In the genomic region with DNA sequence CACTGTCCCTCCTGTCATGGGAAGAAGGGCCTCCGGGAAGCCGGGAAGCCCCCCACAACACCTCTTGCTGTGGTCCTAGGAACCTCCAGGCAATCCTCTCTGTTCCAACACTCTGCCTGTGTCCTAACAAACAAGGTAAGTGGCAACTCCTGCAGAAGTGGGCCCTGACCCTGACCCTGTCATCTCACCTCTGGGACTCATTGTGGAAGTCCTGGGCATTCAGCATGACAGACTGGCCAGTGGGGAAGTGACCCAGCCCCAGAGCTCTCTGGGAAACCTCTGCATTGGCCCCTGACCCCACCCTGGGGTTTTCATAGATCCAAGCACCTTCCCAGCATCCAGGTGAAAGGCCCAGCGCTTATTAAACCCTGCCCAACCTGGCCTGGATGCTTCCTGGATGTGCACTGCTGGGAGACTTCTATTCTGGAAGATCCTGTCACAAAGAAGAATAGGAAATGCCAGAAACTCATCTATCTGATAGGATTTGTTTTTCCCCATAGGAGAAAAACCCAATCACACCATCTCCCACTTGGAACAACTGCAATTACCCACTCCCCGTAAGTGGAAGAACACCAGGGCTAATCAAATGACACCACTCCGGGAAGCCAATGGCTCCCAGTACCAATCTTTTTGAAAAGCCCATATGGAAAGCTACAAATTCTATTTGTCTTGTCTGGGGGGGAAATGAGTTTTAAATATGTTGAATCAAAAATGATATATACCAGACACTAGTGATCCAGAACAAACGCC, we compare ENCODE assay signal across 24 cellular contexts. TPM values are rescaled to one million over a fixed set of nuclear protein-coding genes. Genes with fewer than 3 reads are reported as not detected.
"Had no signal": no experiment of that assay in that cellular context is flagged by ENCODE, and none has a peak within 500 bp of the region (broad histone marks: within the 10 kb centered on the region; RNA-seq: fewer than 3 reads in every experiment).

No MANE protein-coding gene starts in this region.

- H3K36me3 ChIP-seq: adrenal gland, Peyer's patch, SJCRH30 had no signal

- H3K4me3 ChIP-seq: adrenal gland, Peyer's patch, SJCRH30 had no signal

- H3K27ac ChIP-seq: KMS-11, Peyer's patch, SJCRH30 had no signal

- H3K9me3 ChIP-seq: adrenal gland, Peyer's patch, SJCRH30 had no signal

- H3K27me3 ChIP-seq: Peyer's patch, SJCRH30 had no signal

- H3K36me3 Mint-ChIP-seq: activated naive CD8-positive, alpha-beta T cell treated with anti-CD3 and anti-CD28 coated beads, Interleukin-2, amount 10 ng/mL, durations not matched to agents 7 days and 5 days had no signal

- H3K4me1 Mint-ChIP-seq: activated B cell treated with CpG ODN at 0.5 μM for 24 hours; activated CD4-positive, alpha-beta T cell treated with anti-CD3 and anti-CD28 coated beads for 36 hours; activated naive CD8-positive, alpha-beta T cell treated with anti-CD3 and anti-CD28 coated beads, Interleukin-2, amount 10 ng/mL, durations not matched to agents 7 days and 5 days had no signal

- H3K4me2 ChIP-seq: KMS-11 had no signal

- DNase-seq: activated B cell treated with CpG ODN at 0.5 μM for 24 hours; activated CD4-positive, alpha-beta T cell treated with anti-CD3 and anti-CD28 coated beads for 36 hours; activated CD8-positive, alpha-beta memory T cell treated with anti-CD3 and anti-CD28 coated beads, Interleukin-2, amount 50 U/mL, for 48 hours; activated CD8-positive, alpha-beta T cell treated with anti-CD3 and anti-CD28 coated beads for 36 hours; activated naive CD4-positive, alpha-beta T cell treated with anti-CD3 and anti-CD28 coated beads, Interleukin-2, amount 50 U/mL, for 16 hours; activated naive CD8-positive, alpha-beta T cell treated with anti-CD3 and anti-CD28 coated beads, Interleukin-2, amount 10 ng/mL, durations not matched to agents 7 days and 5 days; activated T-cell treated with anti-CD3 and anti-CD28 coated beads, Interleukin-2, amount 50 U/mL, for 1 hour; adrenal gland; anterior cingulate cortex; caudate nucleus; MV-4-11; NCI-H1092 treated with DMSO at 0.1 percent for 48 hours; NCI-H1417 treated with DMSO at 0.1 percent for 48 hours; NCI-H1694; NCI-H2029; NCI-H2107; NCI-H510A treated with DMSO at 0.1 percent for 48 hours; NK-92 treated with Interleukin-12 subunit alpha and Interleukin-12 subunit beta, amount 100 ng/mL, for 24 hours; Right ventricle myocardium superior; SJCRH30 had no signal

- ATAC-seq: activated CD4-positive, alpha-beta T cell treated with anti-CD3 and anti-CD28 coated beads for 36 hours; activated CD8-positive, alpha-beta T cell treated with anti-CD3 and anti-CD28 coated beads for 36 hours had no signal

- H3K9ac ChIP-seq: KMS-11 had no signal

- H3K4me3 Mint-ChIP-seq: activated B cell treated with CpG ODN at 0.5 μM for 24 hours; activated CD4-positive, alpha-beta T cell treated with anti-CD3 and anti-CD28 coated beads for 36 hours; activated CD8-positive, alpha-beta T cell treated with anti-CD3 and anti-CD28 coated beads for 36 hours; activated naive CD8-positive, alpha-beta T cell treated with anti-CD3 and anti-CD28 coated beads, Interleukin-2, amount 10 ng/mL, durations not matched to agents 7 days and 5 days; T-helper 1 cell treated with Interleukin-12 subunit alpha and Interleukin-12 subunit beta and Interleukin-4 antibody, amounts not matched to agents 30 μg/mL and 1 μg/mL, for 36 hours had no signal

- H3K27ac Mint-ChIP-seq: activated B cell treated with CpG ODN at 0.5 μM for 24 hours; activated CD4-positive, alpha-beta T cell treated with anti-CD3 and anti-CD28 coated beads for 36 hours; activated CD8-positive, alpha-beta T cell treated with anti-CD3 and anti-CD28 coated beads for 36 hours; activated naive CD8-positive, alpha-beta T cell treated with anti-CD3 and anti-CD28 coated beads, Interleukin-2, amount 10 ng/mL, durations not matched to agents 7 days and 5 days; T-helper 1 cell treated with Interleukin-12 subunit alpha and Interleukin-12 subunit beta and Interleukin-4 antibody, amounts not matched to agents 30 μg/mL and 1 μg/mL, for 36 hours had no signal

- H3K9me3 Mint-ChIP-seq: activated B cell treated with CpG ODN at 0.5 μM for 24 hours; activated CD8-positive, alpha-beta T cell treated with anti-CD3 and anti-CD28 coated beads for 36 hours; activated naive CD8-positive, alpha-beta T cell treated with anti-CD3 and anti-CD28 coated beads, Interleukin-2, amount 10 ng/mL, durations not matched to agents 7 days and 5 days; T-helper 1 cell treated with Interleukin-12 subunit alpha and Interleukin-12 subunit beta and Interleukin-4 antibody, amounts not matched to agents 30 μg/mL and 1 μg/mL, for 36 hours had no signal

RNA-seq across cellular contexts. Expression of a gene that starts 24.3 kb away (rescaled TPM):
- total RNA-seq: activated B cell treated with CpG ODN at 0.5 μM for 24 hours; activated CD4-positive, alpha-beta T cell treated with anti-CD3 and anti-CD28 coated beads for 36 hours; activated CD8-positive, alpha-beta T cell treated with anti-CD3 and anti-CD28 coated beads for 36 hours; activated naive CD8-positive, alpha-beta T cell treated with anti-CD3 and anti-CD28 coated beads, Interleukin-2, amount 10 ng/mL, durations not matched to agents 7 days and 5 days; MCF 10A; SJCRH30 had no signal
